In the genomic region with DNA sequence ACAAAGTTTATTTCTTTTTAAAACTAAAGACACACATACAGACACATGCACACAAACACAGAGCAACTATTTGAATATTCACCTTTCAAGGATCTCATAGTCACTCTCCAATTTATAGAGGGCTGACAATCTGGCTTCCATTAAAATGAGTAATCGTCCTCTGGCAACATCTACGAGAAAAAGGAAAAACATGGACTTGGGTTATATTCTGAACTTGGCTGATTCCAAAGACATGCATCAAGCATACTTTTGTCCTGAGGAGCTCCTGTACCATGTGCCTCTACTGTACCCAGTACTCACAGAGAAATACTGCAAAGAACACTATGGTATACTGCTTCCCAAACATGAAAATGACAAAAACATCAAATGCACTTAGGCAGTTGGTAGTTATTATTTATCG, we compare ENCODE assay signal across 21 cellular contexts. TPM values are rescaled to one million over a fixed set of nuclear protein-coding genes. Genes with fewer than 3 reads are reported as not detected.
DNase-seq lines count a peak whose midpoint lies in the region; ATAC-seq, FAIRE-seq and TF ChIP-seq lines count a peak whose summit lies in the region.
"Had no signal": no experiment of that assay in that cellular context is flagged by ENCODE, and none has a peak within 500 bp of the region (broad histone marks: within the 10 kb centered on the region; RNA-seq: fewer than 3 reads in every experiment).

No MANE protein-coding gene starts in this region.

- intact Hi-C loops in natural killer cell (cut with micrococcal nuclease), result no loop called here

- no peaks in the 10 kb centered on the region for H3K9me3 Mint-ChIP-seq in activated T-helper 17 cell treated with anti-CD3 and anti-CD28 coated beads, Interleukin-2, amount 50 U/mL, for 72 hours
- no peaks in the 10 kb centered on the region for H3K9me3 Mint-ChIP-seq in natural killer cell

- DNase-seq in AG09319 (ENCODE audit: extremely low read depth, low read depth) (peak; percentile 38), H54 (ENCODE audit: insufficient read length, low spot score) (no peak), fibroblast of the aortic adventitia (ENCODE audit: low read depth) (peak; percentile 54), natural killer cell (no peak), OCI-M1 (lab: John Stamatoyannopoulos, UW) (no peak), NCI-H2081 (lab: John Stamatoyannopoulos, UW) (no peak)
- DNase-seq: activated CD4-positive, alpha-beta T cell treated with anti-CD3 and anti-CD28 coated beads, Interleukin-2, amount 50 U/mL, for 48 hours; amygdala; DMS 273 treated with DMSO at 0.1 percent for 48 hours; glutamatergic neuron; MG63; NCI-H2227 treated with DMSO at 0.1 percent for 48 hours; RPMI8226; small intestine; stimulated activated CD4-positive, alpha-beta T cell treated with anti-CD3 and anti-CD28 coated beads, Interleukin-4, amount 100 ng/mL, for 24 hours; stimulated activated CD8-positive, alpha-beta memory T cell treated with anti-CD3 and anti-CD28 coated beads, Interleukin-4, amount 100 ng/mL, for 48 hours had no signal

- TF ChIP-seq POLR2A in H54 (IDR thresholded peaks at IDR 0.05; ENCODE audit: low read depth, low read length), result no peak

- H3K36me3 Mint-ChIP-seq in activated T-helper 17 cell treated with anti-CD3 and anti-CD28 coated beads, Interleukin-2, amount 50 U/mL, for 72 hours (ENCODE audit: low read depth), result peaks cover 100% of the 10 kb centered on the region
- H3K36me3 Mint-ChIP-seq in natural killer cell, result peaks cover 48% of the 10 kb centered on the region

- no peak overlapping the region for H3K4me3 Mint-ChIP-seq in activated T-helper 17 cell treated with anti-CD3 and anti-CD28 coated beads, Interleukin-2, amount 50 U/mL, for 72 hours
- H3K4me3 Mint-ChIP-seq in natural killer cell, result no peak overlapping the region

- no peak for ATAC-seq in activated T-helper 17 cell treated with anti-CD3 and anti-CD28 coated beads, Interleukin-2, amount 50 U/mL, for 72 hours (replicated peaks)
- no peak for ATAC-seq in natural killer cell
- no peak for ATAC-seq in GM18498 (IDR thresholded peaks at IDR 0.05; ENCODE audit: unreplicated experiment)

- no peak overlapping the region for H3K4me3 ChIP-seq in fibroblast of the aortic adventitia (ENCODE audit: low read depth, low read length)
- H3K4me3 ChIP-seq: BLaER1 treated with 17β-estradiol and CSF1 and Interleukin-3, amounts not matched to agents 10 nM and 100 nM; MG63; thoracic aorta had no signal

- peak overlapping the region; percentile 68 for H3K27ac Mint-ChIP-seq in activated T-helper 17 cell treated with anti-CD3 and anti-CD28 coated beads, Interleukin-2, amount 50 U/mL, for 72 hours
- no peak overlapping the region for H3K27ac Mint-ChIP-seq in natural killer cell

- H3K4me1 Mint-ChIP-seq in activated T-helper 17 cell treated with anti-CD3 and anti-CD28 coated beads, Interleukin-2, amount 50 U/mL, for 72 hours, result peaks cover 26% of the 10 kb centered on the region
- peaks cover 13 to 14% of the 10 kb centered on the region in 2 donors for H3K4me1 Mint-ChIP-seq in natural killer cell

- FAIRE-seq in H54 (lab: Jason Lieb, UNC), result peak; percentile 41
- FAIRE-seq: colon, small intestine had no signal

- H3K27me3 Mint-ChIP-seq in activated T-helper 17 cell treated with anti-CD3 and anti-CD28 coated beads, Interleukin-2, amount 50 U/mL, for 72 hours, result no peaks in the 10 kb centered on the region
- H3K27me3 Mint-ChIP-seq in natural killer cell (ENCODE audit: low read depth in 2 of 2), result no peaks in the 10 kb centered on the region

- TF ChIP-seq CTCF in AG09319 (IDR thresholded peaks at IDR 0.05; ENCODE audit: low read depth, low read length) (no peak), fibroblast of the aortic adventitia (IDR thresholded peaks at IDR 0.05; ENCODE audit: insufficient read depth, low read length) (no peak), natural killer cell (IDR thresholded peaks at IDR 0.05) (no peak)

RNA-seq across cellular contexts. Expression of a gene that starts 15.4 kb away (rescaled TPM):
- total RNA-seq in activated T-helper 17 cell treated with anti-CD3 and anti-CD28 coated beads, Interleukin-2, amount 50 U/mL, for 72 hours, result 100 to 1,000 TPM; 130 to 206 TPM
- total RNA-seq in fibroblast of the aortic adventitia (ENCODE audit: low replicate concordance) (428 and 482 TPM in 2 replicates), natural killer cell (10 to 100 TPM; 50.8 to 70.8 (median 66.2) TPM)

RNA-seq across cellular contexts. Expression of a gene that starts 47.0 kb away (rescaled TPM):
- 10 to 100 TPM; 62.3 to 62.7 TPM for total RNA-seq in activated T-helper 17 cell treated with anti-CD3 and anti-CD28 coated beads, Interleukin-2, amount 50 U/mL, for 72 hours
- total RNA-seq in fibroblast of the aortic adventitia (ENCODE audit: low replicate concordance) (36.5 and 70.7 TPM in 2 replicates), natural killer cell (10 to 100 TPM; 42.3 to 50.7 (median 46.7) TPM)

RNA-seq across cellular contexts. Expression of a gene that starts 47.6 kb away (rescaled TPM):
- total RNA-seq in activated T-helper 17 cell treated with anti-CD3 and anti-CD28 coated beads, Interleukin-2, amount 50 U/mL, for 72 hours, result 10 to 100 TPM; 19.3 to 31.5 TPM
- total RNA-seq in fibroblast of the aortic adventitia (ENCODE audit: low replicate concordance), result 19.3 and 19.7 TPM in 2 replicates
- 10 to 100 TPM; 10.3 to 14.5 (median 12.1) TPM for total RNA-seq in natural killer cell

Comparison
In these comparisons a context has a peak if more than half of its experiments do, and no peak if none do; other contexts are left out.
1. DNase-seq: peak in AG09319 (single experiment) and fibroblast of the aortic adventitia (single experiment); none in H54 (single experiment), natural killer cell (single experiment), OCI-M1 (single experiment) and NCI-H2081 (0 of 2).